Comparison of ENCODE assay signal across 13 cellular contexts in the genomic region with DNA sequence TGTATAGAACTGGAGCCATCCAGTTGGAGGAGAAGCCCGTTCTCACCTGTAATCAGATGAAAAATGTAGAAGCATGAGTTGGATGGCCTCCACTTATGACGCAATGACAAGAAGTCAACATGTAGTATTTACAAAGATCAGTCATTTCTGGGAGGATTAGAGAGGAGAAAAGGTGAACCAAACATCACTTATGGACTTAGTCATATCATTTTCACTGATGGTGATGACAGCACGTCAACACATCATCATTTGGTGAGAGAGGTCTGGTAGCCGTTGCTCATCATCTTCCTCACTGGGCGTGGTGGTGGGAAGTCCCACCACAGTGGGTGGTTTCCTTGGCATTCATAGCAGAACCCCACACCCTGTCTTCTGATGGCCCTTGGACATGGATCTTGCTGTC.
DNase-seq lines count a peak whose midpoint lies in the region; ATAC-seq, FAIRE-seq and TF ChIP-seq lines count a peak whose summit lies in the region.
"Had no signal": no experiment of that assay in that cellular context is flagged by ENCODE, and none has a peak within 500 bp of the region (broad histone marks: within the 10 kb centered on the region; RNA-seq: fewer than 3 reads in every experiment).

No MANE protein-coding gene starts in this region.

- no peaks in the 10 kb centered on the region for H3K9me3 ChIP-seq in A549
- no peaks in the 10 kb centered on the region for H3K9me3 ChIP-seq in stomach
- H3K9me3 ChIP-seq in pancreas, result no peaks in the 10 kb centered on the region
- H3K9me3 ChIP-seq: prostate gland had no signal

- no peaks in the 10 kb centered on the region for H3K36me3 Mint-ChIP-seq in WTC11

- H3K27me3 ChIP-seq in stomach (no peaks in the 10 kb centered on the region), pancreas (no peaks in the 10 kb centered on the region)

- no peak overlapping the region for H3K27ac Mint-ChIP-seq in WTC11
- H3K27ac Mint-ChIP-seq: CD14-positive monocyte had no signal

- H3K4me3 ChIP-seq in A549, result no peak overlapping the region
- H3K4me3 ChIP-seq in GM12865 (ENCODE audit: low read depth, low read length), result no peak overlapping the region
- no peak overlapping the region for H3K4me3 ChIP-seq in stomach
- no peak overlapping the region for H3K4me3 ChIP-seq in pancreas
- H3K4me3 ChIP-seq: prostate gland had no signal

- POLR2A ChIA-PET in A549 (lab: Yijun Ruan, JAX), result no interaction called here
- POLR2A ChIA-PET in WTC11 (lab: Charles Lee), result no interaction called here

- CTCF ChIA-PET in A549 (lab: Yijun Ruan, JAX), result no interaction called here
- CTCF ChIA-PET in WTC11 (lab: Charles Lee), result interaction anchor here (0.5 kb wide), 1 partner anchor 41 kb away, joined by 4 read pairs; no protein-coding TSS in a partner anchor

- intact Hi-C loops in stomach (cut with DNase I; ENCODE audit: low total_unique reads) (no loop called here), pancreas (cut with DNase I) (no loop called here)

- ATAC-seq in A549 (peak; percentile 35 to 66; a peak in 4 of 6 replicates), WTC11 (no peak), left lobe of liver (peak; percentile 17), pancreas (no peak)

- H3K4me1 Mint-ChIP-seq in WTC11, result peaks cover 25% of the 10 kb centered on the region
- H3K4me1 Mint-ChIP-seq: CD14-positive monocyte had no signal

- H3K36me3 ChIP-seq in stomach (no peaks in the 10 kb centered on the region), pancreas (no peaks in the 10 kb centered on the region)
- H3K36me3 ChIP-seq: prostate gland had no signal

- no peaks in the 10 kb centered on the region for H3K27me3 Mint-ChIP-seq in WTC11 (ENCODE audit: low read depth)

- peak; percentile 18 for FAIRE-seq in A549 (lab: Jason Lieb, UNC)
- no peak for FAIRE-seq in pancreas (lab: Jason Lieb, UNC)

- H3K4me1 ChIP-seq in A549 (peaks cover 37% of the 10 kb centered on the region), stomach (peaks cover 0 to 56% (median 46%) of the 10 kb centered on the region in 4 donors), pancreas (peaks cover 3 to 5% (median 3%) of the 10 kb centered on the region in 3 donors)

- no peak for TF ChIP-seq POLR2A in A549 (IDR thresholded peaks at IDR 0.05; ENCODE audit: low read length)
- TF ChIP-seq POLR2A in stomach (IDR thresholded peaks at IDR 0.05), result no peak

- H3K9me3 Mint-ChIP-seq in WTC11, result peaks cover 14% of the 10 kb centered on the region
- H3K9me3 Mint-ChIP-seq: CD14-positive monocyte had no signal

- TF ChIP-seq CTCF in A549 (IDR thresholded peaks at IDR 0.05) (no peak), GM12865 (IDR thresholded peaks at IDR 0.05; ENCODE audit: insufficient read depth, low read depth, low read length, missing control alignments) (no peak), WTC11 (IDR thresholded peaks at IDR 0.05) (no peak), stomach (IDR thresholded peaks at IDR 0.05) (no peak), pancreas (IDR thresholded peaks at IDR 0.05) (no peak)

- peak overlapping the region; percentile 11 to 32; a peak in 4 of 6 replicates for H3K27ac ChIP-seq in A549
- peak overlapping the region in 1 of 5 donors; percentile 4 for H3K27ac ChIP-seq in stomach
- H3K27ac ChIP-seq in pancreas, result no peak overlapping the region

- no peak; a peak in 1 of 5 replicates for TF ChIP-seq RAD21 in A549 (conservative IDR thresholded peaks at IDR 0.05 in 1 of 2, IDR thresholded peaks at IDR 0.05 in 1 of 2)

- TF ChIP-seq EP300 in A549 (IDR thresholded peaks at IDR 0.05), result peak; percentile 58 to 63; a peak in 2 of 5 replicates
- no peak for TF ChIP-seq EP300 in stomach (IDR thresholded peaks at IDR 0.05)

- H3K4me3 Mint-ChIP-seq in WTC11, result no peak overlapping the region
- H3K4me3 Mint-ChIP-seq: CD14-positive monocyte had no signal

- peak overlapping the region; percentile 29 for H3K4me2 ChIP-seq in A549

- WGBS in A549 (ENCODE audit: missing lambda C conversion rate), result 9% methylated on average over 5 of the region's 5 CpGs
- WGBS in stomach, 5 donors, result 77 to 93% (median 84%) methylated on average over 5 of the region's 5 CpGs
- 84 to 88% methylated on average over 5 of the region's 5 CpGs for WGBS in pancreas, 2 donors

- peak; percentile 33 to 88 for DNase-seq in A549 (ENCODE audit: low read depth in 1 of 2, low spot score in 1 of 2)
- peak; percentile 32 for DNase-seq in GM12865 (ENCODE audit: low read depth)
- no peak for DNase-seq in WTC11 (ENCODE audit: low spot score)
- DNase-seq in left lobe of liver (ENCODE audit: low spot score), result no peak
- DNase-seq in stomach, result no peak
- no peak for DNase-seq in pancreas
- no peak for DNase-seq in COLO668 (lab: John Stamatoyannopoulos, UW; ENCODE audit: unreplicated experiment)
- DNase-seq in RPMI8226, result no peak
- DNase-seq: EL, NCI-H1417 treated with DMSO at 0.1 percent for 48 hours, NCI-H446 had no signal

TF ChIP-seq in A549, 52 proteins besides CTCF, POLR2A, EP300 and RAD21 (continues in another document):
- TF ChIP-seq CHD2 (IDR thresholded peaks at IDR 0.05; ENCODE audit: low read length, partially characterized antibody), result no peak
- TF ChIP-seq CHD4 (IDR thresholded peaks at IDR 0.05; ENCODE audit: borderline replicate concordance), result no peak
- no peak for TF ChIP-seq HEYL (CRISPR knock-in tag; IDR thresholded peaks at IDR 0.05)
- no peak for TF ChIP-seq ZSCAN20 (CRISPR knock-in tag; IDR thresholded peaks at IDR 0.05)
- peak; percentile 62 to 88; a peak in 4 of 5 replicates for TF ChIP-seq JUN (IDR thresholded peaks at IDR 0.05)
- TF ChIP-seq FOSL2 (IDR thresholded peaks at IDR 0.05), result peak; percentile 83
- peak; percentile 83 for TF ChIP-seq FOSL2 (CRISPR knock-in tag; IDR thresholded peaks at IDR 0.05)
- TF ChIP-seq, protein P1, sequence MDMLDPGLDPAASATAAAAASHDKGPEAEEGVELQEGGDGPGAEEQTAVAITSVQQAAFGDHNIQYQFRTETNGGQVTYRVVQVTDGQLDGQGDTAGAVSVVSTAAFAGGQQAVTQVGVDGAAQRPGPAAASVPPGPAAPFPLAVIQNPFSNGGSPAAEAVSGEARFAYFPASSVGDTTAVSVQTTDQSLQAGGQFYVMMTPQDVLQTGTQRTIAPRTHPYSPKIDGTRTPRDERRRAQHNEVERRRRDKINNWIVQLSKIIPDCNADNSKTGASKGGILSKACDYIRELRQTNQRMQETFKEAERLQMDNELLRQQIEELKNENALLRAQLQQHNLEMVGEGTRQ (IDR thresholded peaks at IDR 0.05), result no peak
- peak; percentile 29 for TF ChIP-seq ZFP36 (IDR thresholded peaks at IDR 0.05; ENCODE audit: borderline replicate concordance, partially characterized antibody)
- TF ChIP-seq, protein P2, sequence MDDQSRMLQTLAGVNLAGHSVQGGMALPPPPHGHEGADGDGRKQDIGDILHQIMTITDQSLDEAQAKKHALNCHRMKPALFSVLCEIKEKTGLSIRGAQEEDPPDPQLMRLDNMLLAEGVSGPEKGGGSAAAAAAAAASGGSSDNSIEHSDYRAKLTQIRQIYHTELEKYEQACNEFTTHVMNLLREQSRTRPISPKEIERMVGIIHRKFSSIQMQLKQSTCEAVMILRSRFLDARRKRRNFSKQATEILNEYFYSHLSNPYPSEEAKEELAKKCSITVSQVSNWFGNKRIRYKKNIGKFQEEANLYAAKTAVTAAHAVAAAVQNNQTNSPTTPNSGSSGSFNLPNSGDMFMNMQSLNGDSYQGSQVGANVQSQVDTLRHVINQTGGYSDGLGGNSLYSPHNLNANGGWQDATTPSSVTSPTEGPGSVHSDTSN (IDR thresholded peaks at IDR 0.05), result no peak
- no peak for TF ChIP-seq MYC (IDR thresholded peaks at IDR 0.05; ENCODE audit: borderline replicate concordance, low read length)
- TF ChIP-seq SREBF2 (IDR thresholded peaks at IDR 0.05), result no peak
- TF ChIP-seq NR3C1 (IDR thresholded peaks at IDR 0.05), result no peak
- TF ChIP-seq FOSB (CRISPR knock-in tag; IDR thresholded peaks at IDR 0.05), result no peak
- TF ChIP-seq HOXB5 (CRISPR knock-in tag; IDR thresholded peaks at IDR 0.05), result no peak
- TF ChIP-seq HOXA7 (CRISPR knock-in tag; IDR thresholded peaks at IDR 0.05), result no peak

TF ChIP-seq in WTC11, 78 proteins besides CTCF, POLR2A, EP300 and RAD21:
- TF ChIP-seq SMAD4 (CRISPR knock-in tag; IDR thresholded peaks at IDR 0.05), result no peak
- peak; percentile 82; the same call in 1 of the 2 replicates for TF ChIP-seq GABPB1 (CRISPR knock-in tag; IDR thresholded peaks at IDR 0.05)

Comparison
In these comparisons a context has a peak if more than half of its experiments do, and no peak if none do; other contexts are left out.
1. ATAC-seq: peak in A549 (2 of 2) and left lobe of liver (single experiment); none in WTC11 (single experiment) and pancreas (0 of 4).
2. DNase-seq: peak in A549 (2 of 2) and GM12865 (single experiment); none in WTC11 (single experiment), left lobe of liver (single experiment), stomach (single experiment), pancreas (0 of 6), COLO668 (single experiment) and RPMI8226 (single experiment).
3. H3K27ac ChIP-seq: peak in A549 (2 of 2); none in pancreas (0 of 4).